In genomic region chr2:180991361-180991760, GRCh38 we compare ENCODE assay signal across 2 cellular contexts.
TF ChIP-seq lines count a peak whose summit lies in the region.

No MANE protein-coding gene starts in this region.

TF ChIP-seq in HepG2, 621 proteins besides CTCF, POLR2A, EP300 and RAD21:
- TF ChIP-seq FOSL2 (CRISPR knock-in tag; IDR thresholded peaks at IDR 0.05) (no peak), PAF1 (CRISPR knock-in tag; IDR thresholded peaks at IDR 0.05) (no peak), PRDM4 (CRISPR knock-in tag; IDR thresholded peaks at IDR 0.05; ENCODE audit: borderline replicate concordance) (no peak), RFXAP (CRISPR knock-in tag; IDR thresholded peaks at IDR 0.05; ENCODE audit: borderline replicate concordance) (no peak), U2AF2 (IDR thresholded peaks at IDR 0.05; ENCODE audit: low read depth, low read length) (no peak), HNRNPK (IDR thresholded peaks at IDR 0.05; ENCODE audit: low read depth, low read length, poor library complexity, severe bottlenecking) (no peak), ZMYM4 (CRISPR knock-in tag; IDR thresholded peaks at IDR 0.05) (peak; percentile 45; the same call in 1 of the 2 replicates), STAG1 (CRISPR knock-in tag; IDR thresholded peaks at IDR 0.05) (0 out of 2 replicates have a peak, but pooled peaks have one; percentile 17)

TF ChIP-seq in K562, 482 proteins besides CTCF, POLR2A, EP300 and RAD21:
- TF ChIP-seq XRCC4 (IDR thresholded peaks at IDR 0.05; ENCODE audit: extremely low read depth, insufficient read depth, insufficient read length) (no peak), BRCA1 (IDR thresholded peaks at IDR 0.05) (no peak), BRCA1 (CRISPR knock-in tag; IDR thresholded peaks at IDR 0.05) (no peak), CHAMP1 (IDR thresholded peaks at IDR 0.05) (0 out of 2 replicates have a peak, but pooled peaks have one; percentile 17), ZNF282 (CRISPR knock-in tag; IDR thresholded peaks at IDR 0.05) (no peak)
